Comparison of ENCODE assay signal across 8 cellular contexts in the genomic region with DNA sequence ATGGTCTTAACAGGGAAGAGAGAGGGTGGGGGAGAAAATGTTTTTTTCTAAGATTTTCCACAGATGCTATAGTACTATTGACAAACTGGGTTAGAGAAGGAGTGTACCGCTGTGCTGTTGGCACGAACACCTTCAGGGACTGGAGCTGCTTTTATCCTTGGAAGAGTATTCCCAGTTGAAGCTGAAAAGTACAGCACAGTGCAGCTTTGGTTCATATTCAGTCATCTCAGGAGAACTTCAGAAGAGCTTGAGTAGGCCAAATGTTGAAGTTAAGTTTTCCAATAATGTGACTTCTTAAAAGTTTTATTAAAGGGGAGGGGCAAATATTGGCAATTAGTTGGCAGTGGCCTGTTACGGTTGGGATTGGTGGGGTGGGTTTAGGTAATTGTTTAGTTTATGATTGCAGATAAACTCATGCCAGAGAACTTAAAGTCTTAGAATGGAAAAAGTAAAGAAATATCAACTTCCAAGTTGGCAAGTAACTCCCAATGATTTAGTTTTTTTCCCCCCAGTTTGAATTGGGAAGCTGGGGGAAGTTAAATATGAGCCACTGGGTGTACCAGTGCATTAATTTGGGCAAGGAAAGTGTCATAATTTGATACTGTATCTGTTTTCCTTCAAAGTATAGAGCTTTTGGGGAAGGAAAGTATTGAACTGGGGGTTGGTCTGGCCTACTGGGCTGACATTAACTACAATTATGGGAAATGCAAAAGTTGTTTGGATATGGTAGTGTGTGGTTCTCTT. TPM values are rescaled to one million over a fixed set of nuclear protein-coding genes. Genes with fewer than 3 reads are reported as not detected.
A peak's percentile ranks its signal among the peaks of the same experiment; 100 is the strongest.
DNase-seq lines count a peak whose midpoint lies in the region; ATAC-seq and TF ChIP-seq lines count a peak whose summit lies in the region.

No MANE protein-coding gene starts in this region.

- no peak for TF ChIP-seq CTCF in OCI-LY3 (IDR thresholded peaks at IDR 0.05; ENCODE audit: low read depth, low read length)
- TF ChIP-seq CTCF in fibroblast of lung (conservative IDR thresholded peaks at IDR 0.05 in 1 of 2, IDR thresholded peaks at IDR 0.05 in 1 of 2; ENCODE audit: low read depth in 1 of 2, low read length in 2 of 2) = no peak
- TF ChIP-seq CTCF in sigmoid colon (IDR thresholded peaks at IDR 0.05) = no peak

- H3K4me3 ChIP-seq in OCI-LY3 (ENCODE audit: low read length) (peak overlapping the region; percentile 83), fibroblast of lung (replicated peaks in 1 of 4; ENCODE audit: control extremely low read depth in 1 of 4, insufficient read depth in 1 of 4, low read depth in 3 of 4, low read length in 4 of 4) (peak overlapping the region; percentile 72 to 98 (median 76)), sigmoid colon (peak overlapping the region; percentile 73 to 92 (median 84))

- H3K4me1 ChIP-seq in OCI-LY3 (ENCODE audit: low read length) (peaks cover 56% of the 10 kb centered on the region), fibroblast of lung (ENCODE audit: control insufficient read depth, extremely low read depth, insufficient read depth, low read length) (peaks cover 4% of the 10 kb centered on the region), sigmoid colon (peaks cover 0 to 31% (median 26%) of the 10 kb centered on the region in 4 donors)

- peak overlapping the region; percentile 91 for H3K27ac ChIP-seq in OCI-LY3 (ENCODE audit: low read length)
- H3K27ac ChIP-seq in fibroblast of lung (ENCODE audit: insufficient read depth, low read length) = peak overlapping the region; percentile 100
- peak overlapping the region; percentile 92 to 100 (median 97) for H3K27ac ChIP-seq in sigmoid colon

- WGBS in sigmoid colon, 2 donors = 0% methylated on average over 3 of the region's 3 CpGs

- H3K27me3 ChIP-seq in OCI-LY3 (ENCODE audit: low read depth, low read length) (no peaks in the 10 kb centered on the region), fibroblast of lung (ENCODE audit: control insufficient read depth, insufficient read depth, low read length) (no peaks in the 10 kb centered on the region), sigmoid colon (no peaks in the 10 kb centered on the region)

- peak overlapping the region; percentile 99 for H3K9ac ChIP-seq in OCI-LY3 (ENCODE audit: low read length)
- peak overlapping the region; percentile 97 for H3K9ac ChIP-seq in fibroblast of lung (ENCODE audit: insufficient read depth, low read length)

- intact Hi-C loops in sigmoid colon (cut with DNase I) = loop anchor here (10.0 kb wide), 1 partner anchor 207 kb away; no protein-coding TSS in a partner anchor

- no peak for ATAC-seq in HG02870 (IDR thresholded peaks at IDR 0.05; ENCODE audit: unreplicated experiment)
- ATAC-seq in GM21825 (IDR thresholded peaks at IDR 0.05; ENCODE audit: unreplicated experiment) = no peak

- H3K4me2 ChIP-seq in OCI-LY3 (ENCODE audit: low read length) (peak overlapping the region; percentile 95), fibroblast of lung (ENCODE audit: extremely low read depth, insufficient read depth, low read length) (peak overlapping the region; percentile 11)

- peaks cover 93% of the 10 kb centered on the region for H3K79me2 ChIP-seq in OCI-LY3 (ENCODE audit: low read length)
- peaks cover 92% of the 10 kb centered on the region for H3K79me2 ChIP-seq in fibroblast of lung (ENCODE audit: control insufficient read depth, insufficient read depth, low read length)

- H3K36me3 ChIP-seq in OCI-LY3 (replicated peaks; ENCODE audit: low read depth, low read length) = peaks cover 77% of the 10 kb centered on the region
- H3K36me3 ChIP-seq in fibroblast of lung (ENCODE audit: control insufficient read depth, insufficient read depth, low read length) = peaks cover 9% of the 10 kb centered on the region
- peaks cover 49 to 63% (median 53%) of the 10 kb centered on the region in 4 donors for H3K36me3 ChIP-seq in sigmoid colon

- no peaks in the 10 kb centered on the region for H3K9me3 ChIP-seq in OCI-LY3 (ENCODE audit: insufficient read depth, low read length)
- H3K9me3 ChIP-seq in fibroblast of lung (ENCODE audit: control insufficient read depth, insufficient read depth, low read depth, low read length) = no peaks in the 10 kb centered on the region
- H3K9me3 ChIP-seq in sigmoid colon = no peaks in the 10 kb centered on the region

- H2AFZ ChIP-seq in OCI-LY3 (ENCODE audit: low read depth, low read length) (no peak overlapping the region), fibroblast of lung (ENCODE audit: low read length) (no peak overlapping the region)

- peaks cover 74% of the 10 kb centered on the region for H4K20me1 ChIP-seq in OCI-LY3 (ENCODE audit: insufficient read depth, low read length)
- H4K20me1 ChIP-seq in fibroblast of lung (ENCODE audit: control insufficient read depth, extremely low read depth, insufficient read depth, low read length) = peaks cover 11% of the 10 kb centered on the region

- no peak for TF ChIP-seq EP300 in sigmoid colon (IDR thresholded peaks at IDR 0.05)

- peak; percentile 44 for TF ChIP-seq POLR2A in GM19193 (IDR thresholded peaks at IDR 0.05; ENCODE audit: extremely low read depth, insufficient read depth, insufficient read length)
- TF ChIP-seq POLR2A in sigmoid colon (IDR thresholded peaks at IDR 0.05) = peak; percentile 32 to 36

- DNase-seq in fibroblast of lung (ENCODE audit: low read depth in 2 of 2) (peak; percentile 35 to 61), sigmoid colon (peak; percentile 52)
- DNase-seq in activated CD4-positive, alpha-beta T cell treated with anti-CD3 and anti-CD28 coated beads, Interleukin-2, amount 50 U/mL, for 1 hour = no peak
- no peak for DNase-seq in effector CD4-positive, alpha-beta T cell

RNA-seq across cellular contexts. Expression of a gene that starts 2.9 kb away (rescaled TPM):
- total RNA-seq in fibroblast of lung (14,068 and 21,991 TPM in 2 replicates), sigmoid colon (over 10,000 TPM; 10,511 to 32,672 (median 12,130) TPM)
- polyA plus RNA-seq in fibroblast of lung (482 and 583 TPM in 2 replicates), sigmoid colon (1,000 to 10,000 TPM in 1 of 3 donors, 100 to 1,000 TPM in 1, 1 to 10 TPM in 1; 6.6 to 1,968 (median 374) TPM)
- 274 and 335 TPM in 2 replicates for polyA plus RNA-seq in fibroblast of lung (2012)
- polyA minus RNA-seq in fibroblast of lung (ENCODE audit: low replicate concordance) = 1,820 and 2,014 TPM in 2 replicates

RNA-seq across cellular contexts. Expression of a gene that starts 23.2 kb away (rescaled TPM):
- total RNA-seq in fibroblast of lung (73.2 and 84.6 TPM in 2 replicates), sigmoid colon (100 to 1,000 TPM in 1 of 4 donors, 10 to 100 TPM in 3; 67.1 to 100 (median 77.7) TPM)
- polyA plus RNA-seq in fibroblast of lung (58.2 and 62.3 TPM in 2 replicates), sigmoid colon (10 to 100 TPM; 57.3 to 66.1 (median 61.7) TPM)
- polyA plus RNA-seq in fibroblast of lung (2012) = 71.8 and 83.3 TPM in 2 replicates
- polyA minus RNA-seq in fibroblast of lung (ENCODE audit: low replicate concordance) = 160 and 182 TPM in 2 replicates

RNA-seq across cellular contexts. Expression of a gene that starts 56.5 kb away (rescaled TPM):
- total RNA-seq in fibroblast of lung = 37.3 and 39.0 TPM in 2 replicates
- 40.4 and 47.2 TPM in 2 replicates for polyA plus RNA-seq in fibroblast of lung
- polyA plus RNA-seq in fibroblast of lung (2012) = 65.8 and 68.7 TPM in 2 replicates
- 54.6 and 262 TPM in 2 replicates for polyA minus RNA-seq in fibroblast of lung (ENCODE audit: low replicate concordance)
- 100 to 1,000 TPM in 2 of 4 donors, 10 to 100 TPM in 2; 79.6 to 268 (median 117) TPM for total RNA-seq in sigmoid colon
- 10 to 100 TPM in 1 of 3 donors, 1 to 10 TPM in 2; 3.9 to 34.0 (median 9.6) TPM for polyA plus RNA-seq in sigmoid colon

Comparison
In these comparisons a context has a peak if more than half of its experiments do, and no peak if none do; other contexts are left out.
1. DNase-seq: peak in fibroblast of lung (2 of 2) and sigmoid colon (single experiment); none in activated CD4-positive, alpha-beta T cell treated with anti-CD3 and anti-CD28 coated beads, Interleukin-2, amount 50 U/mL, for 1 hour (single experiment) and effector CD4-positive, alpha-beta T cell (single experiment).
2. Peak in every context shown above with its lines, with median percentiles within 50 percentile points of each other: H3K27ac ChIP-seq and H3K4me3 ChIP-seq.